Comparison of ENCODE assay signal across 21 cellular contexts in genomic region chr14:104894331-104895206, GRCh38. TPM values are rescaled to one million over a fixed set of nuclear protein-coding genes. Genes with fewer than 3 reads are reported as not detected.
A peak's percentile ranks its signal among the peaks of the same experiment; 100 is the strongest.
DNase-seq lines count a peak whose midpoint lies in the region; ATAC-seq and TF ChIP-seq lines count a peak whose summit lies in the region.
"Had no signal": no experiment of that assay in that cellular context is flagged by ENCODE, and none has a peak within 500 bp of the region (broad histone marks: within the 10 kb centered on the region; RNA-seq: fewer than 3 reads in every experiment).

No MANE protein-coding gene starts in this region.

- H3K27ac Mint-ChIP-seq in activated T-cell treated with anti-CD3 and anti-CD28 coated beads, Interleukin-2, amount 50 U/mL, for 24 hours = no peak overlapping the region
- H3K27ac Mint-ChIP-seq in activated T-cell treated with anti-CD3 and anti-CD28 coated beads, Interleukin-2, amount 50 U/mL, for 72 hours = no peak overlapping the region
- H3K27ac Mint-ChIP-seq in endodermal cell (no peak overlapping the region), T-helper 17 cell (no peak overlapping the region)
- H3K27ac Mint-ChIP-seq: activated CD8-positive, alpha-beta T cell treated with anti-CD3 and anti-CD28 coated beads for 36 hours; activated naive CD4-positive, alpha-beta T cell treated with anti-CD3 and anti-CD28 coated beads, Interleukin-2, amount 50 U/mL, for 72 hours; CD4-positive, alpha-beta T cell; IgD-negative memory B cell had no signal

- H3K27ac ChIP-seq in endodermal cell (ENCODE audit: low read depth, low read length) (no peak overlapping the region), left lung (no peak overlapping the region), uterus (no peak overlapping the region)
- H3K27ac ChIP-seq: WERI-Rb-1 had no signal

- H3K4me3 Mint-ChIP-seq in activated T-cell treated with anti-CD3 and anti-CD28 coated beads, Interleukin-2, amount 50 U/mL, for 24 hours = no peak overlapping the region
- H3K4me3 Mint-ChIP-seq in activated T-cell treated with anti-CD3 and anti-CD28 coated beads, Interleukin-2, amount 50 U/mL, for 72 hours = no peak overlapping the region
- H3K4me3 Mint-ChIP-seq in endodermal cell (no peak overlapping the region), T-helper 17 cell (no peak overlapping the region)
- H3K4me3 Mint-ChIP-seq: activated CD8-positive, alpha-beta T cell treated with anti-CD3 and anti-CD28 coated beads for 36 hours; activated T-cell treated with anti-CD3 and anti-CD28 coated beads, Interleukin-2, amount 50 U/mL, for 4 hours; CD4-positive, alpha-beta T cell; IgD-negative memory B cell had no signal

- no peak for TF ChIP-seq POLR2A in uterus (IDR thresholded peaks at IDR 0.05)

- no peaks in the 10 kb centered on the region for H3K27me3 Mint-ChIP-seq in activated T-cell treated with anti-CD3 and anti-CD28 coated beads, Interleukin-2, amount 50 U/mL, for 24 hours
- H3K27me3 Mint-ChIP-seq in activated T-cell treated with anti-CD3 and anti-CD28 coated beads, Interleukin-2, amount 50 U/mL, for 72 hours (ENCODE audit: low read depth) = no peaks in the 10 kb centered on the region
- H3K27me3 Mint-ChIP-seq in endodermal cell (ENCODE audit: insufficient read depth) = no peaks in the 10 kb centered on the region
- no peaks in the 10 kb centered on the region for H3K27me3 Mint-ChIP-seq in T-helper 17 cell
- H3K27me3 Mint-ChIP-seq: CD4-positive, alpha-beta T cell had no signal

- H3K9me3 ChIP-seq in endodermal cell (ENCODE audit: control insufficient read depth, low read length) (no peaks in the 10 kb centered on the region), left lung (no peaks in the 10 kb centered on the region), uterus (no peaks in the 10 kb centered on the region), T-helper 17 cell (ENCODE audit: control insufficient read depth, low read length, poor library complexity, severe bottlenecking) (no peaks in the 10 kb centered on the region)

- ATAC-seq in activated T-cell treated with anti-CD3 and anti-CD28 coated beads, Interleukin-2, amount 50 U/mL, for 72 hours (replicated peaks in 1 of 2) = no peak
- no peak for ATAC-seq in left lung
- ATAC-seq in HG03460 (IDR thresholded peaks at IDR 0.05; ENCODE audit: unreplicated experiment) = no peak
- ATAC-seq in T-helper 17 cell = no peak
- ATAC-seq: activated CD8-positive, alpha-beta T cell treated with anti-CD3 and anti-CD28 coated beads for 36 hours; activated naive CD4-positive, alpha-beta T cell treated with anti-CD3 and anti-CD28 coated beads, Interleukin-2, amount 50 U/mL, for 72 hours; activated T-cell treated with anti-CD3 and anti-CD28 coated beads, Interleukin-2, amount 50 U/mL, for 4 hours had no signal

- no peaks in the 10 kb centered on the region for H3K27me3 ChIP-seq in endodermal cell (ENCODE audit: control insufficient read depth, insufficient read depth, low read length, poor library complexity, severe bottlenecking)
- no peaks in the 10 kb centered on the region for H3K27me3 ChIP-seq in left lung
- no peaks in the 10 kb centered on the region for H3K27me3 ChIP-seq in uterus

- 91 to 96% methylated on average over 9 to 30 of the region's 30 CpGs for WGBS in endodermal cell (ENCODE audit: insufficient coverage in 1 of 2, insufficient read length in 1 of 2), 2 experiments

- intact Hi-C loops in left lung (cut with DNase I) = loop anchor here in 1 of 2 donors (10.0 kb wide), 1 partner anchor 150 kb away; no protein-coding TSS in a partner anchor
- intact Hi-C loops in uterus (cut with DNase I; ENCODE audit: low total_unique reads) = loop anchor here (5.0 kb wide), 1 partner anchor 153 kb away; no protein-coding TSS in a partner anchor

- H3K4me1 ChIP-seq in endodermal cell (ENCODE audit: control insufficient read depth, insufficient read depth, low read length) (no peaks in the 10 kb centered on the region), left lung (peaks cover 0 to 15% of the 10 kb centered on the region in 2 donors), uterus (no peaks in the 10 kb centered on the region)

- H3K36me3 ChIP-seq in endodermal cell (ENCODE audit: control insufficient read depth, insufficient read depth, low read length) = no peaks in the 10 kb centered on the region
- H3K36me3 ChIP-seq in left lung = peaks cover 0 to 13% of the 10 kb centered on the region in 2 donors
- no peaks in the 10 kb centered on the region for H3K36me3 ChIP-seq in uterus
- H3K36me3 ChIP-seq: WERI-Rb-1 had no signal

- TF ChIP-seq CTCF in endodermal cell (conservative IDR thresholded peaks at IDR 0.05) (peak; percentile 20), left lung (IDR thresholded peaks at IDR 0.05) (no peak), uterus (IDR thresholded peaks at IDR 0.05) (no peak)

- no peaks in the 10 kb centered on the region for H3K4me1 Mint-ChIP-seq in activated T-cell treated with anti-CD3 and anti-CD28 coated beads, Interleukin-2, amount 50 U/mL, for 24 hours (ENCODE audit: low read depth)
- H3K4me1 Mint-ChIP-seq in activated T-cell treated with anti-CD3 and anti-CD28 coated beads, Interleukin-2, amount 50 U/mL, for 72 hours (ENCODE audit: low read depth) = no peaks in the 10 kb centered on the region
- H3K4me1 Mint-ChIP-seq in endodermal cell (no peaks in the 10 kb centered on the region), T-helper 17 cell (no peaks in the 10 kb centered on the region)

- no peak overlapping the region for H3K4me3 ChIP-seq in endodermal cell (ENCODE audit: low read length)
- H3K4me3 ChIP-seq in left lung = no peak overlapping the region
- no peak overlapping the region for H3K4me3 ChIP-seq in uterus
- H3K4me3 ChIP-seq: lung had no signal

- H3K9ac ChIP-seq in endodermal cell (ENCODE audit: extremely low read depth, low read length, poor library complexity, severe bottlenecking) = no peak overlapping the region

- no peaks in the 10 kb centered on the region for H3K9me3 Mint-ChIP-seq in activated T-cell treated with anti-CD3 and anti-CD28 coated beads, Interleukin-2, amount 50 U/mL, for 24 hours
- no peaks in the 10 kb centered on the region for H3K9me3 Mint-ChIP-seq in activated T-cell treated with anti-CD3 and anti-CD28 coated beads, Interleukin-2, amount 50 U/mL, for 72 hours
- no peaks in the 10 kb centered on the region for H3K9me3 Mint-ChIP-seq in endodermal cell
- H3K9me3 Mint-ChIP-seq: activated CD8-positive, alpha-beta T cell treated with anti-CD3 and anti-CD28 coated beads for 36 hours; activated naive CD4-positive, alpha-beta T cell treated with anti-CD3 and anti-CD28 coated beads, Interleukin-2, amount 50 U/mL, for 72 hours; activated T-cell treated with anti-CD3 and anti-CD28 coated beads, Interleukin-2, amount 50 U/mL, for 4 hours; CD4-positive, alpha-beta T cell; IgD-negative memory B cell had no signal

- no peaks in the 10 kb centered on the region for H3K36me3 Mint-ChIP-seq in activated T-cell treated with anti-CD3 and anti-CD28 coated beads, Interleukin-2, amount 50 U/mL, for 24 hours (ENCODE audit: low read depth)
- no peaks in the 10 kb centered on the region for H3K36me3 Mint-ChIP-seq in activated T-cell treated with anti-CD3 and anti-CD28 coated beads, Interleukin-2, amount 50 U/mL, for 72 hours (ENCODE audit: insufficient read depth in 2 of 2)
- H3K36me3 Mint-ChIP-seq in endodermal cell (ENCODE audit: low read depth) (no peaks in the 10 kb centered on the region), T-helper 17 cell (ENCODE audit: low read depth) (no peaks in the 10 kb centered on the region)
- H3K36me3 Mint-ChIP-seq: activated naive CD4-positive, alpha-beta T cell treated with anti-CD3 and anti-CD28 coated beads, Interleukin-2, amount 50 U/mL, for 72 hours; IgD-negative memory B cell had no signal

- DNase-seq in activated T-cell treated with anti-CD3 and anti-CD28 coated beads, Interleukin-2, amount 50 U/mL, for 24 hours = peak; percentile 26
- DNase-seq in activated T-cell treated with anti-CD3 and anti-CD28 coated beads, Interleukin-2, amount 50 U/mL, for 72 hours = no peak
- DNase-seq in endodermal cell (peak; percentile 42), left lung (peak; percentile 29 to 71), uterus (peak; percentile 14 to 15), NCI-H524 (lab: John Stamatoyannopoulos, UW) (no peak), T-helper 17 cell (no peak)
- DNase-seq: activated CD8-positive, alpha-beta T cell treated with anti-CD3 and anti-CD28 coated beads for 36 hours; activated T-cell treated with anti-CD3 and anti-CD28 coated beads, Interleukin-2, amount 50 U/mL, for 4 hours; CD4-positive, alpha-beta T cell; NCI-H2029; SHP77; stimulated activated CD4-positive, alpha-beta T cell treated with anti-CD3 and anti-CD28 coated beads, Interleukin-4, amount 100 ng/mL, for 24 hours had no signal

RNA-seq across cellular contexts. Expression of gene CEP170B, which starts 29.5 kb away (rescaled TPM):
- 1 to 10 TPM; 6.1 to 7.9 TPM for total RNA-seq in activated T-cell treated with anti-CD3 and anti-CD28 coated beads, Interleukin-2, amount 50 U/mL, for 72 hours
- total RNA-seq in endodermal cell = 10 to 100 TPM; 38.9 to 43.1 TPM
- polyA plus RNA-seq in endodermal cell (2013, experiment 1 of 2) = 13.9 TPM
- 15.1 TPM for polyA plus RNA-seq in endodermal cell (2013, experiment 2 of 2)
- total RNA-seq in left lung = 10 to 100 TPM; 35.1 to 42.3 TPM
- total RNA-seq in uterus = 10 to 100 TPM in 1 of 4 donors, 1 to 10 TPM in 3; 1.2 to 28.8 (median 8.3) TPM
- total RNA-seq in T-helper 17 cell = 1 to 10 TPM; 7.0 to 7.7 TPM
- polyA plus RNA-seq: IgD-negative memory B cell had no signal

RNA-seq across cellular contexts. Expression of gene PLD4, which starts 30.1 kb away (rescaled TPM):
- under 1 TPM in 1 of 2 donors, not detected in 1; 0.30 TPM for total RNA-seq in activated T-cell treated with anti-CD3 and anti-CD28 coated beads, Interleukin-2, amount 50 U/mL, for 72 hours
- total RNA-seq in endodermal cell (not detected), left lung (under 1 TPM; 0.76 to 0.93 TPM), uterus (10 to 100 TPM in 1 of 4 donors, 1 to 10 TPM in 1, not detected in 2; 1.3 to 10.9 TPM), T-helper 17 cell (1 to 10 TPM; 1.1 to 4.0 TPM)
- 0.04 TPM for polyA plus RNA-seq in endodermal cell (2013, experiment 1 of 2)
- polyA plus RNA-seq in endodermal cell (2013, experiment 2 of 2) = not detected
- total RNA-seq: activated CD8-positive, alpha-beta T cell treated with anti-CD3 and anti-CD28 coated beads for 36 hours; epithelial cell of proximal tubule; H4; NCI-H460 had no signal

Comparison
In these comparisons a context has a peak if more than half of its experiments do, and no peak if none do; other contexts are left out.
1. DNase-seq: peak in activated T-cell treated with anti-CD3 and anti-CD28 coated beads, Interleukin-2, amount 50 U/mL, for 24 hours (single experiment), endodermal cell (single experiment), left lung (2 of 2) and uterus (2 of 2); none in activated T-cell treated with anti-CD3 and anti-CD28 coated beads, Interleukin-2, amount 50 U/mL, for 72 hours (0 of 2), NCI-H524 (0 of 2) and T-helper 17 cell (0 of 3).